In the genomic region with DNA sequence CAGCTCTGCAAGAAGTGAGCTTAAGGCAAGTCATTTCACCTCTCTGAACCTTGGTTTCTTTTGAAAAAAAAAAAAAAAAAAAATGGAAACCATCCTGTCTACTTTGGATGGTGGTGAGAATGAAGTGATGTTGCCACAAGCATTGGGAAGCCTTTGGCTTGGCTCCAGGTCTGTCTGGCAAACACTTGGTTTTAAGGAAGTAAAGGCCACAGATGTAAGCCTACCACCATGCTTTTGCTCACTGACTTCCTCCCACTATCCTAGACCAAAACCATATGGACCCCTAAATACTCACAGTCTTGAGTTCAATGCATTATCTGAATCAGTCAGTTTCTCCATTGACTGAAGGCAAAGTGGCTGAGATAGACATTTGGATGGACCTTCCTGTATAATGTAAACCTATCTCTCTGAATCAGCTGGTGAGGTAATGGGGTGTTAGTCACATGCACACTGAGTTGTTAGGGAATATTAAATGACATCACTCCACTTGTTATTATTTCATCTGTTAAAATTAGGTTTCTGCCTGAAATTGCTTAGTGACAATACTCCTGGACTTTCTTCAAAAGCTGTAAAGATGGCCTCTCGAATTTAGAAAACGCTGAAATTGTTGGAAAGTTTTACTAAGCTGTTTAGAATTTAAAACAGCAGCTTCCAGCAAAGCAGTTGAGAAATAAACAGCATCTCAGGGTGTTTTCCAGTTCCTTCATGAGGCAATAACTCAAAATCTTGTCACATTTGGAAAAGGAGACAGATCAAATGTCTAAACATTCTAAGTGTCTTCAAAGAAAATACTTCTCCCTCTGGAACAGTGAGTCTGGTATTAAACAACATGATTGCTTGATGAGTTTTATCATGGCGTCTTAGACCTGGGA, we compare ENCODE assay signal across 21 cellular contexts.
DNase-seq lines count a peak whose midpoint lies in the region; ATAC-seq and TF ChIP-seq lines count a peak whose summit lies in the region.
"Had no signal": no experiment of that assay in that cellular context is flagged by ENCODE, and none has a peak within 500 bp of the region (broad histone marks: within the 10 kb centered on the region; RNA-seq: fewer than 3 reads in every experiment).

No MANE protein-coding gene starts in this region.

- no peak for TF ChIP-seq POLR2A in gastroesophageal sphincter (IDR thresholded peaks at IDR 0.05)

- no peak overlapping the region for H2AFZ ChIP-seq in GM23248
- H2AFZ ChIP-seq: neural progenitor cell had no signal

- H3K36me3 ChIP-seq in GM23248 (ENCODE audit: low read depth) (no peaks in the 10 kb centered on the region), gastroesophageal sphincter (no peaks in the 10 kb centered on the region)
- H3K36me3 ChIP-seq: neural progenitor cell had no signal

- no peaks in the 10 kb centered on the region for H3K79me2 ChIP-seq in GM23248 (ENCODE audit: insufficient read depth)

- H3K27ac ChIP-seq in GM23248 (peak overlapping the region; percentile 35), gastroesophageal sphincter (peak overlapping the region in 3 of 4 donors; percentile 9 to 35 (median 20))
- H3K27ac ChIP-seq: neural progenitor cell had no signal

- peak; percentile 73 for ATAC-seq in gastroesophageal sphincter
- ATAC-seq: activated CD8-positive, alpha-beta T cell treated with anti-CD3 and anti-CD28 coated beads for 36 hours; activated T-cell treated with anti-CD3 and anti-CD28 coated beads, Interleukin-2, amount 50 U/mL, for 72 hours; T-cell had no signal

- H4K20me1 ChIP-seq in GM23248 (ENCODE audit: insufficient read depth), result no peaks in the 10 kb centered on the region

- no peak overlapping the region for H3K9ac ChIP-seq in GM23248
- H3K9ac ChIP-seq: neural progenitor cell had no signal

- WGBS in GM23248 (ENCODE audit: low coverage in 1 of 2, low lambda C conversion rate in 2 of 2, missing lambda C conversion rate in 2 of 2), 2 experiments, result 10 to 11% methylated on average over 3 of the region's 3 CpGs
- WGBS in gastroesophageal sphincter (ENCODE audit: low coverage in 1 of 2), 2 donors, result 25 to 39% methylated on average over 3 of the region's 3 CpGs

- no peaks in the 10 kb centered on the region for H3K9me3 ChIP-seq in GM23248 (ENCODE audit: low read depth)
- H3K9me3 ChIP-seq in gastroesophageal sphincter, result peaks cover 0 to 7% (median 0%) of the 10 kb centered on the region in 3 donors

- TF ChIP-seq EP300 in gastroesophageal sphincter (IDR thresholded peaks at IDR 0.05), result no peak

- H3K27me3 ChIP-seq in GM23248 (replicated peaks; ENCODE audit: insufficient read depth) (no peaks in the 10 kb centered on the region), gastroesophageal sphincter (no peaks in the 10 kb centered on the region)
- H3K27me3 ChIP-seq: neural progenitor cell had no signal

- DNase-seq in A172 (ENCODE audit: low spot score) (peak; percentile 11), GM23248 (peak; percentile 71), astrocyte of the spinal cord (ENCODE audit: low read depth, low spot score) (peak; percentile 28), NCI-H524 (lab: John Stamatoyannopoulos, UW) (no peak), NCI-H1436 (lab: John Stamatoyannopoulos, UW) (no peak), islet precursor cell (no peak), cortex of kidney (lab: John Stamatoyannopoulos, UW) (no peak)
- DNase-seq: activated CD8-positive, alpha-beta T cell treated with anti-CD3 and anti-CD28 coated beads for 36 hours; activated naive CD8-positive, alpha-beta T cell treated with anti-CD3 and anti-CD28 coated beads for 36 hours; activated T-cell treated with anti-CD3 and anti-CD28 coated beads, Interleukin-2, amount 50 U/mL, for 72 hours; caudate nucleus; effector CD8-positive, alpha-beta T cell; glutamatergic neuron; HCEC 1CT; retina; RPMI8226; stimulated activated CD4-positive, alpha-beta T cell treated with anti-CD3 and anti-CD28 coated beads, Interleukin-1b, Interleukin-23, amount 100 ng/mL, for 48 hours; substantia nigra; T-cell had no signal

- H3F3A ChIP-seq in GM23248 (ENCODE audit: insufficient read depth), result peaks cover 23% of the 10 kb centered on the region

- H3K4me3 ChIP-seq in GM23248 (no peak overlapping the region), astrocyte of the spinal cord (ENCODE audit: low read depth, low read length) (no peak overlapping the region), gastroesophageal sphincter (no peak overlapping the region)
- H3K4me3 ChIP-seq: neural progenitor cell had no signal

- H3K9me2 ChIP-seq in GM23248 (ENCODE audit: insufficient read depth), result no peaks in the 10 kb centered on the region

- H3K4me1 ChIP-seq in GM23248 (ENCODE audit: insufficient read depth), result peaks cover 20% of the 10 kb centered on the region
- peaks cover 0 to 9% (median 3%) of the 10 kb centered on the region in 3 donors for H3K4me1 ChIP-seq in gastroesophageal sphincter
- H3K4me1 ChIP-seq: neural progenitor cell had no signal

- no peak for TF ChIP-seq CTCF in astrocyte of the spinal cord (IDR thresholded peaks at IDR 0.05; ENCODE audit: low read depth, low read length)
- no peak for TF ChIP-seq CTCF in gastroesophageal sphincter (IDR thresholded peaks at IDR 0.05)

- in situ Hi-C loops in GM23248 (cut with MboI) (no loop called here), astrocyte of the spinal cord (cut with HindIII; ENCODE audit: low sequenced_read_pairs) (no loop called here)

- no peak overlapping the region for H3K4me2 ChIP-seq in GM23248 (ENCODE audit: unreplicated experiment)
- H3K4me2 ChIP-seq: neural progenitor cell had no signal

Comparison
In these comparisons a context has a peak if more than half of its experiments do, and no peak if none do; other contexts are left out.
1. DNase-seq: peak in A172 (single experiment), GM23248 (single experiment) and astrocyte of the spinal cord (single experiment); none in NCI-H524 (0 of 2), NCI-H1436 (single experiment), islet precursor cell (single experiment) and cortex of kidney (single experiment).